ENCODE assay signal across 11 cellular contexts in genomic region chr21:32562426-32562825, GRCh38. TPM values are rescaled to one million over a fixed set of nuclear protein-coding genes. Genes with fewer than 3 reads are reported as not detected.
A peak's percentile ranks its signal among the peaks of the same experiment; 100 is the strongest.
DNase-seq lines count a peak whose midpoint lies in the region; ATAC-seq, FAIRE-seq and TF ChIP-seq lines count a peak whose summit lies in the region.
"Had no signal": no experiment of that assay in that cellular context is flagged by ENCODE, and none has a peak within 500 bp of the region (broad histone marks: within the 10 kb centered on the region; RNA-seq: fewer than 3 reads in every experiment).

No MANE protein-coding gene starts in this region.

- H3K36me3 ChIP-seq in mesendoderm (ENCODE audit: control insufficient read depth, insufficient read depth, low read length): no peaks in the 10 kb centered on the region

- H2BK15ac ChIP-seq in mesendoderm (replicated peaks; ENCODE audit: low read depth): no peak overlapping the region

- H2AK5ac ChIP-seq in mesendoderm (ENCODE audit: low read length): no peak overlapping the region

- peaks cover 4% of the 10 kb centered on the region for H3K4me1 ChIP-seq in mesendoderm (ENCODE audit: control insufficient read depth, low read depth, low read length)

- TF ChIP-seq CTCF in AG10803 (conservative IDR thresholded peaks at IDR 0.05; ENCODE audit: low read length): peak; percentile 77
- TF ChIP-seq CTCF in LNCaP clone FGC (IDR thresholded peaks at IDR 0.05; ENCODE audit: control insufficient read depth, extremely low read depth, insufficient read depth): peak; percentile 47

- no peaks in the 10 kb centered on the region for H3K79me2 ChIP-seq in mesendoderm (ENCODE audit: control insufficient read depth, insufficient read depth, low read length)

- H3K27me3 ChIP-seq in mesendoderm (ENCODE audit: insufficient read depth, low read length, poor library complexity): no peaks in the 10 kb centered on the region

- H3K4me2 ChIP-seq in mesendoderm (ENCODE audit: low read length): no peak overlapping the region

- ATAC-seq in GM19035 (IDR thresholded peaks at IDR 0.05; ENCODE audit: unreplicated experiment): no peak

- H2BK5ac ChIP-seq in mesendoderm (ENCODE audit: low read length): no peak overlapping the region

- no peak overlapping the region for H3K9ac ChIP-seq in mesendoderm (ENCODE audit: low read length)

- no CpG with 5 or more reads among the region's 5 CpGs for WGBS in mesendoderm (ENCODE audit: extremely low coverage, insufficient coverage, low lambda C conversion rate)

- peak; percentile 66 for FAIRE-seq in endometrium (lab: Jason Lieb, UNC)

- no peak overlapping the region for H3K4ac ChIP-seq in mesendoderm (ENCODE audit: low read depth, low read length)

- no peak overlapping the region for H3K27ac ChIP-seq in mesendoderm (ENCODE audit: low read depth, low read length)
- H3K27ac ChIP-seq: SK-N-MC had no signal

- H3K79me1 ChIP-seq in mesendoderm (ENCODE audit: low read length): no peaks in the 10 kb centered on the region

- peak overlapping the region; percentile 68 for H3K18ac ChIP-seq in mesendoderm (ENCODE audit: low read length)

- H2BK120ac ChIP-seq in mesendoderm (ENCODE audit: low read depth, low read length): no peak overlapping the region

- H3K4me3 ChIP-seq in AG10803 (ENCODE audit: low read length) (no peak overlapping the region), LNCaP clone FGC (ENCODE audit: low read depth, low read length) (no peak overlapping the region), mesendoderm (ENCODE audit: low read length) (no peak overlapping the region)
- H3K4me3 ChIP-seq: SK-N-MC, skin epidermis had no signal

- H4K8ac ChIP-seq in mesendoderm (ENCODE audit: low read depth, low read length): peak overlapping the region; percentile 56

- H3K23ac ChIP-seq in mesendoderm (ENCODE audit: low read length): no peak overlapping the region

- no peak overlapping the region for H3K56ac ChIP-seq in mesendoderm (ENCODE audit: low read length)

- H4K5ac ChIP-seq in mesendoderm (ENCODE audit: low read length): no peak overlapping the region

- DNase-seq in AG10803 (ENCODE audit: low read depth) (peak; percentile 91), LNCaP clone FGC (ENCODE audit: low read depth) (no peak), mesendoderm (peak; percentile 65), A172 (ENCODE audit: low spot score) (no peak), HPDE6-E6E7 (ENCODE audit: extremely low spot score) (no peak)
- DNase-seq in stimulated activated CD4-positive, alpha-beta T cell treated with anti-CD3 and anti-CD28 coated beads, Interleukin-1b, Interleukin-23, amount 100 ng/mL, for 48 hours: no peak
- DNase-seq: central memory CD4-positive, alpha-beta T cell had no signal

RNA-seq across cellular contexts. Expression of gene TCP10L, which starts 22.9 kb away (rescaled TPM):
- polyA plus RNA-seq in mesendoderm (2013, experiment 1 of 2): 0.22 TPM
- polyA plus RNA-seq in mesendoderm (2013, experiment 2 of 2): 0.29 TPM
- not detected in 2 replicates for total RNA-seq in A172 (2014; rRNA removed; shearing (Covaris generic))

RNA-seq across cellular contexts. Expression of gene CFAP298, which starts 49.8 kb away (rescaled TPM):
- polyA plus RNA-seq in mesendoderm (2013, experiment 1 of 2): 103 TPM
- polyA plus RNA-seq in mesendoderm (2013, experiment 2 of 2): 106 TPM
- 72.1 and 116 TPM in 2 replicates for total RNA-seq in A172 (2014; rRNA removed; shearing (Covaris generic))

Comparison
In these comparisons a context has a peak if more than half of its experiments do, and no peak if none do; other contexts are left out.
1. DNase-seq: peak in AG10803 (single experiment) and mesendoderm (single experiment); none in LNCaP clone FGC (single experiment), stimulated activated CD4-positive, alpha-beta T cell treated with anti-CD3 and anti-CD28 coated beads, Interleukin-1b, Interleukin-23, amount 100 ng/mL, for 48 hours (single experiment), A172 (single experiment) and HPDE6-E6E7 (single experiment).